15 cellular contexts compared by ENCODE assay signal in the genomic region with DNA sequence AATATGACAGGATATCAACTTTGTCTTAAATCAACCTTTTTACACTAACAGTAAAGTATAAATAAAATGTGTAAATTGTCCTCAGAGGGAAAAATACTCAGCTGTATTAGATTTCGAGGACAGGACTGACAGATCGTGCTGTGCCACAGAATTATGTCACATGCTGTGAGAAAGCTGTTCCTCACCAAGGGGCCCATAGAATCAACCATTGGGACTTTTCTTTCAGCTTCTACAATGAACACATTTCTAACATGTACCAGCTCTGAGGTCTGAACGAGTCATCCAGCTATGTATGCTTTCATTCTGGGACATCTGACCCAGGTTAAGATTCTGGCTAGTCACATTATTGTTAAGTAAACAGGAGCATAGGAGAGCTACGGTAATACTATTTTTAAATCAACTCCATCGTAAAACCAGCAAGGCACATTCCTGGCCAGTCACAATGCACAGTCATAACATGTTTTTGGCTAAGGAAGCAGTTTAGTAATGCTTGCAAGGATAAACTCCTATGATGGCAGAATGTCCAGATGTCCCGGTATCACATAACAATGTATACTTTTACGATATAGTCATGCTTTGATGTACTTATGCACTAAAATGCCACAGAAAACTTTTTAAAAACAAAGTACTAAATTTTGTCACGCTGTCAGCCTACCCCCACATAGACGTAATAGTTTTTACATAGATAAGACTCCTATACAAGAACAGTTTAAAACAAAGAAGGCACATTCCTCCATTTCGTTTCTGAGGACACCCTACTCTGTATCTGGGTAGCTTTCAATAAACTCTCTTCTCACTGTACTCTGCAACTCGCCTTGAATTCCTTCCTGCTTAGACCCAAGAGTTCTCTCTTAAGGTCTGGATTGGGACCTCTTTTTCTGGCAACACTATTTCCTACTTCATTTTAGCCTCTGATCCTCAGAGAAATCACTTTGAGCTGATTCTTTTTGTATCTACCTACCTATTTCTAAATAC. TPM values are rescaled to one million over a fixed set of nuclear protein-coding genes. Genes with fewer than 3 reads are reported as not detected.
DNase-seq lines count a peak whose midpoint lies in the region; ATAC-seq and TF ChIP-seq lines count a peak whose summit lies in the region.
"Had no signal": no experiment of that assay in that cellular context is flagged by ENCODE, and none has a peak within 500 bp of the region (broad histone marks: within the 10 kb centered on the region; RNA-seq: fewer than 3 reads in every experiment).

No MANE protein-coding gene starts in this region.

- H3K27ac ChIP-seq in esophagus muscularis mucosa (replicated peaks in 1 of 4): no peak overlapping the region
- H3K27ac ChIP-seq in caudate nucleus (ENCODE audit: low read depth, low read length): no peak overlapping the region
- H3K27ac ChIP-seq: C4-2B had no signal

- H3K4me3 ChIP-seq in retinal pigment epithelial cell (ENCODE audit: low read length): no peak overlapping the region
- no peak overlapping the region for H3K4me3 ChIP-seq in esophagus muscularis mucosa

- no peak for ATAC-seq in HG03045 (IDR thresholded peaks at IDR 0.05; ENCODE audit: unreplicated experiment)
- ATAC-seq: activated CD8-positive, alpha-beta memory T cell treated with anti-CD3 and anti-CD28 coated beads, Interleukin-2, amount 10 ng/mL, durations not matched to agents 7 days and 5 days had no signal

- H3K36me3 ChIP-seq in esophagus muscularis mucosa: no peaks in the 10 kb centered on the region

- no peak for TF ChIP-seq EP300 in esophagus muscularis mucosa (IDR thresholded peaks at IDR 0.05)

- H3K4me1 ChIP-seq in esophagus muscularis mucosa: peaks cover 0 to 17% (median 10%) of the 10 kb centered on the region in 4 donors

- no peaks in the 10 kb centered on the region for H3K27me3 ChIP-seq in esophagus muscularis mucosa

- in situ Hi-C loops in Caki2 (cut with HindIII; ENCODE audit: low pct_unique_long_range_greater_than_20kb, low sequenced_read_pairs): no loop called here

- H3K9me3 ChIP-seq in esophagus muscularis mucosa: no peaks in the 10 kb centered on the region

- DNase-seq in Caki2 (ENCODE audit: low read depth): peak; percentile 4
- peak; percentile 60 for DNase-seq in RPMI7951 (ENCODE audit: low read depth)
- peak; percentile 92 for DNase-seq in fibroblast of peridontal ligament (ENCODE audit: extremely low read depth)
- DNase-seq in retinal pigment epithelial cell (ENCODE audit: low read depth): peak; percentile 43
- no peak for DNase-seq in activated CD4-positive, alpha-beta T cell treated with anti-CD3 and anti-CD28 coated beads, Interleukin-2, amount 50 U/mL, for 1 hour
- DNase-seq in esophagus muscularis mucosa (ENCODE audit: extremely low spot score): no peak
- no peak for DNase-seq in caudate nucleus (lab: John Stamatoyannopoulos, UW)
- DNase-seq: activated CD8-positive, alpha-beta memory T cell treated with anti-CD3 and anti-CD28 coated beads, Interleukin-2, amount 10 ng/mL, durations not matched to agents 7 days and 5 days; amygdala; NCI-H1930; NK-92 treated with Interleukin-12 subunit alpha and Interleukin-12 subunit beta, amount 100 ng/mL, for 24 hours; retina; T-helper 9 cell had no signal

- no peak for TF ChIP-seq POLR2A in esophagus muscularis mucosa (IDR thresholded peaks at IDR 0.05; ENCODE audit: low read depth)

- WGBS in esophagus muscularis mucosa: 28% methylated on average over 11 of the region's 11 CpGs

- TF ChIP-seq CTCF in retinal pigment epithelial cell (conservative IDR thresholded peaks at IDR 0.05; ENCODE audit: low read depth, low read length) (no peak), esophagus muscularis mucosa (IDR thresholded peaks at IDR 0.05) (no peak)

- intact Hi-C loops in esophagus muscularis mucosa (cut with DNase I): no loop called here

RNA-seq across cellular contexts. Expression of a gene that starts 27.4 kb away (rescaled TPM):
- 2.0 and 27.9 TPM in 2 replicates for total RNA-seq in Caki2 (2014; rRNA removed; shearing (Covaris generic); ENCODE audit: low replicate concordance)
- 2.6 and 3.5 TPM in 2 replicates for total RNA-seq in RPMI7951 (2014; rRNA removed; shearing (Covaris generic))
- total RNA-seq in esophagus muscularis mucosa: 1 to 10 TPM; 1.3 to 3.3 (median 1.9) TPM
- total RNA-seq: activated CD8-positive, alpha-beta memory T cell treated with anti-CD3 and anti-CD28 coated beads, Interleukin-2, amount 10 ng/mL, durations not matched to agents 7 days and 5 days had no signal

RNA-seq across cellular contexts. Expression of a gene that starts 27.5 kb away (rescaled TPM):
- total RNA-seq in Caki2 (2014; rRNA removed; shearing (Covaris generic); ENCODE audit: low replicate concordance): not detected in 2 replicates
- total RNA-seq in RPMI7951 (2014; rRNA removed; shearing (Covaris generic)): 0.12 TPM in 1 of 2 replicates, not detected in the other
- total RNA-seq in esophagus muscularis mucosa: not detected

Comparison
In these comparisons a context has a peak if more than half of its experiments do, and no peak if none do; other contexts are left out.
1. DNase-seq: peak in Caki2 (single experiment), RPMI7951 (single experiment), fibroblast of peridontal ligament (single experiment) and retinal pigment epithelial cell (single experiment); none in activated CD4-positive, alpha-beta T cell treated with anti-CD3 and anti-CD28 coated beads, Interleukin-2, amount 50 U/mL, for 1 hour (single experiment), esophagus muscularis mucosa (single experiment) and caudate nucleus (0 of 61).